In the genomic region with DNA sequence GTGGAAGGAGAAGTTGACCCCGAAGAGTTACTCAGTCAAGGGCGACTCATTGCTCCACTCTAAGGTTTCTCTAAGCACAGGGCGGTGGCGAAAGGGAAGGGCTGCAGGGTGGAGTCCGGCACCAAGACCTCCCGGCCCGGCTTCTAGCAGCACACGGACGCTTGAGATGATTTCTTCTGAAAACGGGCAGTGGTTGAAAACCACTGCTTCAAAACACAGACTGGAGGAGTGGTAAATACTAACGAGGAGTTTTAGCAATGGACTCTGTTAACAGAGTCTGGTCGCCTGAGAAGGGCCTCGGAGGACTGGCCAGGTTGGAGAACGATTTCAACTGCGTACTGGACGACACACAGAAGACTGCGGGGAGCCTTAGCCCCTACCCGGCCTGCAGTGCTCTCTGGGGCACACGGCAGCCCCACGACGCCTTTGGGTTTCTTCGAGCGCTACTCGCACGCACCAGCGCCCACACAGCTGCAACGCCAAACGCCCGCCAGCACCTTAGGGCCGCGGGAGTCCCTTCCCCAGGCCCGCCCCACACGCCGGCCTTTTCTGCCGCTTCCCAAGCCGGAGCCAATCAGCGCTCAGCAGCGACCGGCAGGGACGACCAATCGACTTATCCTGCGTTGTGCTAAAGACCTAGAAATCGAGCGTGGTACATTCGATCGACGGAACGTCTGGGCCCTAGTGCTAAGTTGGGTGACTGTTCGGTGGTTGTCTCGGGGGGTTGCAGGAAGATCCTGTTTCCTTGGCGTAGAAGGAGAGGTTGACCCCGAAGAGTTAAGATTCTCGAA, we compare ENCODE assay signal across 8 cellular contexts. TPM values are rescaled to one million over a fixed set of nuclear protein-coding genes. Genes with fewer than 3 reads are reported as not detected.
DNase-seq lines count a peak whose midpoint lies in the region; ATAC-seq and TF ChIP-seq lines count a peak whose summit lies in the region.

No MANE protein-coding gene starts in this region.

- CTCF ChIA-PET in PC-9 (lab: Charles Lee) = no interaction called here
- CTCF ChIA-PET in naive thymus-derived CD4-positive, alpha-beta T cell (lab: Charles Lee) = interaction anchor here (1.9 kb wide), 1 partner anchor 13 kb away, joined by 4 read pairs; no protein-coding TSS in a partner anchor

- H3K27ac ChIP-seq in PC-9 = no peak overlapping the region
- H3K27ac ChIP-seq in naive thymus-derived CD4-positive, alpha-beta T cell (ENCODE audit: low read depth, low read length) = peak overlapping the region; percentile 47

- no peaks in the 10 kb centered on the region for H3K9me3 Mint-ChIP-seq in activated T-helper 1 cell treated with anti-CD3 and anti-CD28 coated beads, Interleukin-12 subunit alpha, Interleukin-12 subunit beta, Interleukin-2, Interleukin-4 antibody, amounts not matched to agents 30 ng/mL and 10 ng/mL and 1 ng/mL, durations not matched to agents 14 hours and 24 hours and 36 hours
- peaks cover 0 to 2% (median 0%) of the 10 kb centered on the region in 11 donors for H3K9me3 Mint-ChIP-seq in naive thymus-derived CD4-positive, alpha-beta T cell
- H3K9me3 Mint-ChIP-seq in stimulated activated memory B cell treated with anti-CD40 and anti-IgM and Interleukin-4, amounts not matched to agents 10 μg/mL and 1 μg/mL and 100 μg/mL, for 72 hours = peaks cover 5% of the 10 kb centered on the region

- peak overlapping the region; percentile 91 for H3K4me3 Mint-ChIP-seq in activated T-helper 1 cell treated with anti-CD3 and anti-CD28 coated beads, Interleukin-12 subunit alpha, Interleukin-12 subunit beta, Interleukin-2, Interleukin-4 antibody, amounts not matched to agents 30 ng/mL and 10 ng/mL and 1 ng/mL, durations not matched to agents 14 hours and 24 hours and 36 hours
- peak overlapping the region; percentile 90 to 98 (median 96) for H3K4me3 Mint-ChIP-seq in naive thymus-derived CD4-positive, alpha-beta T cell
- peak overlapping the region; percentile 86 for H3K4me3 Mint-ChIP-seq in stimulated activated memory B cell treated with anti-CD40 and anti-IgM and Interleukin-4, amounts not matched to agents 10 μg/mL and 1 μg/mL and 100 μg/mL, for 72 hours

- no TSS peak for BruUV-seq in PC-9 (replicated peaks; lab: Mats Ljungman, UMichigan)

- no peaks in the 10 kb centered on the region for H3K9me3 ChIP-seq in PC-9 (ENCODE audit: insufficient read depth, low read depth)
- H3K9me3 ChIP-seq in naive thymus-derived CD4-positive, alpha-beta T cell (ENCODE audit: control insufficient read depth in 2 of 3, low read length in 3 of 3) = no peaks in the 10 kb centered on the region

- POLR2A ChIA-PET in PC-9 (lab: Charles Lee; ENCODE audit: unreplicated experiment) = no interaction called here
- POLR2A ChIA-PET in naive thymus-derived CD4-positive, alpha-beta T cell (lab: Charles Lee) = interaction anchor here (0.6 kb wide), 1 partner anchor 502 kb away, joined by 3 read pairs; no protein-coding TSS in a partner anchor

- H4K20me1 ChIP-seq in PC-9 (ENCODE audit: insufficient read depth) = no peaks in the 10 kb centered on the region

- peaks cover 29% of the 10 kb centered on the region for H3K4me1 Mint-ChIP-seq in activated T-helper 1 cell treated with anti-CD3 and anti-CD28 coated beads, Interleukin-12 subunit alpha, Interleukin-12 subunit beta, Interleukin-2, Interleukin-4 antibody, amounts not matched to agents 30 ng/mL and 10 ng/mL and 1 ng/mL, durations not matched to agents 14 hours and 24 hours and 36 hours (ENCODE audit: low read depth)
- H3K4me1 Mint-ChIP-seq in naive thymus-derived CD4-positive, alpha-beta T cell = peaks cover 18 to 36% (median 34%) of the 10 kb centered on the region in 7 donors
- peaks cover 42% of the 10 kb centered on the region for H3K4me1 Mint-ChIP-seq in stimulated activated memory B cell treated with anti-CD40 and anti-IgM and Interleukin-4, amounts not matched to agents 10 μg/mL and 1 μg/mL and 100 μg/mL, for 72 hours

- no peaks in the 10 kb centered on the region for H3K36me3 ChIP-seq in PC-9 (ENCODE audit: low read depth)
- H3K36me3 ChIP-seq in naive thymus-derived CD4-positive, alpha-beta T cell (ENCODE audit: control insufficient read depth in 2 of 3, insufficient read depth in 3 of 3, low read length in 3 of 3) = peaks cover 0 to 3% (median 0%) of the 10 kb centered on the region in 3 experiments

- H3K27me3 Mint-ChIP-seq in activated T-helper 1 cell treated with anti-CD3 and anti-CD28 coated beads, Interleukin-12 subunit alpha, Interleukin-12 subunit beta, Interleukin-2, Interleukin-4 antibody, amounts not matched to agents 30 ng/mL and 10 ng/mL and 1 ng/mL, durations not matched to agents 14 hours and 24 hours and 36 hours (ENCODE audit: insufficient read depth) = peaks cover 27% of the 10 kb centered on the region
- peaks cover 14 to 42% (median 29%) of the 10 kb centered on the region in 5 donors for H3K27me3 Mint-ChIP-seq in naive thymus-derived CD4-positive, alpha-beta T cell
- H3K27me3 Mint-ChIP-seq in stimulated activated memory B cell treated with anti-CD40 and anti-IgM and Interleukin-4, amounts not matched to agents 10 μg/mL and 1 μg/mL and 100 μg/mL, for 72 hours = peaks cover 22% of the 10 kb centered on the region

- peaks cover 8% of the 10 kb centered on the region for H3K36me3 Mint-ChIP-seq in activated T-helper 1 cell treated with anti-CD3 and anti-CD28 coated beads, Interleukin-12 subunit alpha, Interleukin-12 subunit beta, Interleukin-2, Interleukin-4 antibody, amounts not matched to agents 30 ng/mL and 10 ng/mL and 1 ng/mL, durations not matched to agents 14 hours and 24 hours and 36 hours (ENCODE audit: low read depth)
- peaks cover 3 to 14% (median 8%) of the 10 kb centered on the region in 5 donors for H3K36me3 Mint-ChIP-seq in naive thymus-derived CD4-positive, alpha-beta T cell
- H3K36me3 Mint-ChIP-seq in stimulated activated memory B cell treated with anti-CD40 and anti-IgM and Interleukin-4, amounts not matched to agents 10 μg/mL and 1 μg/mL and 100 μg/mL, for 72 hours = peaks cover 23% of the 10 kb centered on the region

- no peaks in the 10 kb centered on the region for H3K27me3 ChIP-seq in PC-9 (ENCODE audit: insufficient read depth, low read depth)
- peaks cover 3 to 12% of the 10 kb centered on the region in 2 donors for H3K27me3 ChIP-seq in naive thymus-derived CD4-positive, alpha-beta T cell (ENCODE audit: control insufficient read depth in 2 of 2, insufficient read depth in 2 of 2, low read length in 2 of 2)

- ATAC-seq in GM19467 (IDR thresholded peaks at IDR 0.05; ENCODE audit: unreplicated experiment) = peak; percentile 76
- peak; percentile 93 for ATAC-seq in naive thymus-derived CD4-positive, alpha-beta T cell
- peak; percentile 97 for ATAC-seq in stimulated activated memory B cell treated with anti-CD40 and anti-IgM and Interleukin-4, amounts not matched to agents 10 μg/mL and 1 μg/mL and 100 μg/mL, for 72 hours

- H3K4me2 ChIP-seq in PC-9 = peak overlapping the region; percentile 97

- no peaks in the 10 kb centered on the region for H3K9me2 ChIP-seq in PC-9 (ENCODE audit: insufficient read depth)

- peak overlapping the region; percentile 99 for H2AFZ ChIP-seq in PC-9

- TF ChIP-seq CTCF in PC-9 (conservative IDR thresholded peaks at IDR 0.05) = no peak

- H3K27ac Mint-ChIP-seq in activated T-helper 1 cell treated with anti-CD3 and anti-CD28 coated beads, Interleukin-12 subunit alpha, Interleukin-12 subunit beta, Interleukin-2, Interleukin-4 antibody, amounts not matched to agents 30 ng/mL and 10 ng/mL and 1 ng/mL, durations not matched to agents 14 hours and 24 hours and 36 hours = peak overlapping the region; percentile 87
- peak overlapping the region; percentile 12 to 93 (median 72) for H3K27ac Mint-ChIP-seq in naive thymus-derived CD4-positive, alpha-beta T cell
- H3K27ac Mint-ChIP-seq in stimulated activated memory B cell treated with anti-CD40 and anti-IgM and Interleukin-4, amounts not matched to agents 10 μg/mL and 1 μg/mL and 100 μg/mL, for 72 hours = peak overlapping the region; percentile 94

- intact Hi-C loops in PC-9 (cut with micrococcal nuclease; ENCODE audit: unreplicated experiment) = no loop called here
- intact Hi-C loops in activated T-helper 1 cell treated with anti-CD3 and anti-CD28 coated beads, Interleukin-12 subunit alpha, Interleukin-12 subunit beta, Interleukin-2, Interleukin-4 antibody, amounts not matched to agents 30 ng/mL and 10 ng/mL and 1 ng/mL, durations not matched to agents 14 hours and 24 hours and 36 hours (cut with micrococcal nuclease) = loop anchor here (10.0 kb wide), 1 partner anchor 51 kb away; no protein-coding TSS in a partner anchor
- intact Hi-C loops in naive thymus-derived CD4-positive, alpha-beta T cell (cut with micrococcal nuclease) = loop anchor here in 1 of 2 donors (10.0 kb wide), 2 partner anchors 389 to 469 kb away; partner anchors contain the start of genes APPBP2 and PPM1D

- peaks cover 10% of the 10 kb centered on the region; the same call in 1 of the 2 replicates for H3K4me1 ChIP-seq in PC-9 (replicated peaks; ENCODE audit: insufficient read depth)
- peaks cover 3 to 12% of the 10 kb centered on the region in 2 donors for H3K4me1 ChIP-seq in naive thymus-derived CD4-positive, alpha-beta T cell (ENCODE audit: control insufficient read depth in 2 of 2, insufficient read depth in 2 of 2, low read length in 2 of 2)

- peak; percentile 83 for DNase-seq in COLO668 (lab: John Stamatoyannopoulos, UW; ENCODE audit: unreplicated experiment)
- DNase-seq in HT1080 (ENCODE audit: low read depth) = peak; percentile 88
- DNase-seq in PC-9 = peak; percentile 79 to 85
- DNase-seq in activated T-helper 1 cell treated with anti-CD3 and anti-CD28 coated beads, Interleukin-12 subunit alpha, Interleukin-12 subunit beta, Interleukin-2, Interleukin-4 antibody, amounts not matched to agents 30 ng/mL and 10 ng/mL and 1 ng/mL, durations not matched to agents 14 hours and 24 hours and 36 hours (ENCODE audit: low spot score) = peak; percentile 86
- DNase-seq in fibroblast of gingiva (ENCODE audit: low read depth) = peak; percentile 86
- peak; percentile 52 to 85 (median 67) for DNase-seq in naive thymus-derived CD4-positive, alpha-beta T cell

- no peaks in the 10 kb centered on the region for H3K79me2 ChIP-seq in PC-9 (ENCODE audit: low read depth)

- no peaks in the 10 kb centered on the region for H3F3A ChIP-seq in PC-9 (ENCODE audit: insufficient read depth, low read depth)

- H3K4me3 ChIP-seq in PC-9 = peak overlapping the region; percentile 84
- H3K4me3 ChIP-seq in naive thymus-derived CD4-positive, alpha-beta T cell (ENCODE audit: low read length) = peak overlapping the region; percentile 71

RNA-seq across cellular contexts. Expression of gene CA4, which starts 14.4 kb away (rescaled TPM):
- total RNA-seq in HT1080 (2014; rRNA removed; shearing (Covaris generic)) = not detected in 2 replicates
- polyA plus RNA-seq in HT1080 (2015; cell fraction: cytosol; rRNA removed) = not detected in 2 replicates
- not detected in 2 replicates for polyA plus RNA-seq in HT1080 (2015; cell fraction: nucleus; rRNA removed)
- not detected in 2 replicates for total RNA-seq in PC-9 (2021)
- total RNA-seq in activated T-helper 1 cell treated with anti-CD3 and anti-CD28 coated beads, Interleukin-12 subunit alpha, Interleukin-12 subunit beta, Interleukin-2, Interleukin-4 antibody, amounts not matched to agents 30 ng/mL and 10 ng/mL and 1 ng/mL, durations not matched to agents 14 hours and 24 hours and 36 hours = not detected in 2 replicates
- total RNA-seq in naive thymus-derived CD4-positive, alpha-beta T cell = not detected
- polyA plus RNA-seq in naive thymus-derived CD4-positive, alpha-beta T cell = not detected

RNA-seq across cellular contexts. Expression of gene HEATR6, which starts 56.6 kb away (rescaled TPM):
- 18.0 and 24.1 TPM in 2 replicates for total RNA-seq in HT1080 (2014; rRNA removed; shearing (Covaris generic))
- 15.8 TPM in 2 replicates for polyA plus RNA-seq in HT1080 (2015; cell fraction: cytosol; rRNA removed)
- polyA plus RNA-seq in HT1080 (2015; cell fraction: nucleus; rRNA removed) = 65.3 and 69.2 TPM in 2 replicates
- total RNA-seq in PC-9 (2021) = 11.7 and 14.7 TPM in 2 replicates
- 36.5 and 36.9 TPM in 2 replicates for total RNA-seq in activated T-helper 1 cell treated with anti-CD3 and anti-CD28 coated beads, Interleukin-12 subunit alpha, Interleukin-12 subunit beta, Interleukin-2, Interleukin-4 antibody, amounts not matched to agents 30 ng/mL and 10 ng/mL and 1 ng/mL, durations not matched to agents 14 hours and 24 hours and 36 hours
- total RNA-seq in naive thymus-derived CD4-positive, alpha-beta T cell = 10 to 100 TPM; 16.9 to 34.7 (median 19.1) TPM
- polyA plus RNA-seq in naive thymus-derived CD4-positive, alpha-beta T cell = 10 to 100 TPM; 10.3 to 10.6 TPM
